ENCODE assay signal across 11 cellular contexts in genomic region chr18:13831864-13832508, GRCh38. TPM values are rescaled to one million over a fixed set of nuclear protein-coding genes. Genes with fewer than 3 reads are reported as not detected.
DNase-seq lines count a peak whose midpoint lies in the region; ATAC-seq, FAIRE-seq and TF ChIP-seq lines count a peak whose summit lies in the region.
"Had no signal": no experiment of that assay in that cellular context is flagged by ENCODE, and none has a peak within 500 bp of the region (broad histone marks: within the 10 kb centered on the region; RNA-seq: fewer than 3 reads in every experiment).

No MANE protein-coding gene starts in this region.

- no peak overlapping the region for H3K4me3 ChIP-seq in HepG2 (replicated peaks in 1 of 3; ENCODE audit: insufficient read depth in 1 of 3, low read depth in 2 of 3, low read length in 3 of 3)
- no peak overlapping the region for H3K4me3 ChIP-seq in coronary artery

- no peaks in the 10 kb centered on the region for H3K36me3 Mint-ChIP-seq in HFFc6 (ENCODE audit: low read depth)

- no peaks in the 10 kb centered on the region for H3K4me1 Mint-ChIP-seq in HFFc6 (ENCODE audit: low read depth)

- in situ Hi-C loops in HepG2 (cut with HindIII; ENCODE audit: extremely low pct_ligation_motif_present, low pct_unique_long_range_greater_than_20kb) = no loop called here
- in situ Hi-C loops in GM13976 (cut with MboI; ENCODE audit: low sequenced_read_pairs, unreplicated experiment) = no loop called here

- WGBS in HepG2 (ENCODE audit: low lambda C conversion rate) = 33% methylated on average over 10 of the region's 11 CpGs

- no peak overlapping the region for H2AFZ ChIP-seq in HepG2 (ENCODE audit: low read length)

- CTCF ChIA-PET in HepG2 (lab: Yijun Ruan, JAX; ENCODE audit: low intra/inter-chr PET ratio, low total read pairs) = interaction anchor here (1.1 to 2.1 kb wide), 2 partner anchors 150 to 254 kb away, joined by 3 to 21 read pairs; no protein-coding TSS in a partner anchor

- TF ChIP-seq CTCF in HFFc6 (IDR thresholded peaks at IDR 0.05) (peak; percentile 35), HepG2 (CRISPR knock-in tag; IDR thresholded peaks at IDR 0.05) (peak; percentile 46), GM13976 (IDR thresholded peaks at IDR 0.05; ENCODE audit: borderline replicate concordance, control extremely low read depth, extremely low read depth, insufficient read depth, missing control alignments) (no peak), coronary artery (IDR thresholded peaks at IDR 0.05) (no peak)

- no peaks in the 10 kb centered on the region for H3K36me3 ChIP-seq in HepG2 (replicated peaks in 1 of 2; ENCODE audit: control insufficient read depth in 1 of 2, insufficient read depth in 2 of 2, low read length in 2 of 2)

- peaks cover 10% of the 10 kb centered on the region for H3K4me1 ChIP-seq in HepG2 (ENCODE audit: insufficient read depth, low read length)

- intact Hi-C loops in HepG2 (cut with micrococcal nuclease; ENCODE audit: unreplicated experiment) = loop anchor here (1.0 kb wide), 1 partner anchor 254 kb away; no protein-coding TSS in a partner anchor

- H3K27ac ChIP-seq in HepG2 (ENCODE audit: extremely low read length, insufficient read depth, low read length) (no peak overlapping the region), coronary artery (no peak overlapping the region)

- no peak overlapping the region for H3K4me2 ChIP-seq in HepG2 (ENCODE audit: low read depth, low read length)

- peaks cover 11% of the 10 kb centered on the region for H3K27me3 Mint-ChIP-seq in HFFc6 (ENCODE audit: insufficient read depth)

- no peaks in the 10 kb centered on the region for H3K9me3 ChIP-seq in HepG2 (ENCODE audit: low read length)

- H3K27ac Mint-ChIP-seq in HFFc6 = no peak overlapping the region

- TF ChIP-seq POLR2A in HepG2 (IDR thresholded peaks at IDR 0.05; ENCODE audit: insufficient read depth in 1 of 2, low read depth in 2 of 2, low read length in 2 of 2) = no peak

- H3K27me3 ChIP-seq in HepG2 (ENCODE audit: control insufficient read depth in 1 of 2, insufficient read depth in 2 of 2, low read length in 2 of 2) = peaks cover 0 to 8% of the 10 kb centered on the region in 2 experiments; a peak in 2 of 5 replicates

- no peak overlapping the region for H3K4me3 Mint-ChIP-seq in HFFc6

- no peaks in the 10 kb centered on the region for H4K20me1 ChIP-seq in HepG2 (ENCODE audit: insufficient read depth, low read length)

- BruUV-seq in HepG2 (replicated peaks; lab: Mats Ljungman, UMichigan) = no TSS peak

- ATAC-seq in HepG2 (peak; percentile 79), GM21529 (IDR thresholded peaks at IDR 0.05; ENCODE audit: unreplicated experiment) (no peak)

- 0 out of 2 replicates have a peak, but pooled peaks have one; percentile 25 for TF ChIP-seq RAD21 in HepG2 (CRISPR knock-in tag; IDR thresholded peaks at IDR 0.05)

- H3K9me3 Mint-ChIP-seq in HFFc6 = peaks cover 6% of the 10 kb centered on the region; the same call in 1 of the 2 replicates

- no peak overlapping the region for H3K9ac ChIP-seq in HepG2 (ENCODE audit: insufficient read depth, low read depth, low read length)

- TF ChIP-seq EP300 in HepG2 (IDR thresholded peaks at IDR 0.05; ENCODE audit: low read depth in 2 of 2, low read length in 2 of 2) = no peak
- TF ChIP-seq EP300 in HepG2 (CRISPR knock-in tag; IDR thresholded peaks at IDR 0.05; ENCODE audit: borderline replicate concordance) = no peak

- POLR2A ChIA-PET in HepG2 (lab: Yijun Ruan, JAX) = no interaction called here

- no peaks in the 10 kb centered on the region for H3K79me2 ChIP-seq in HepG2 (ENCODE audit: insufficient read depth, low read length)

- peak; percentile 16 for DNase-seq in Daoy (ENCODE audit: low read depth)
- no peak for DNase-seq in HFFc6
- peak; percentile 20 for DNase-seq in SHP77 treated with DMSO at 0.1 percent for 48 hours (lab: John Stamatoyannopoulos, UW)
- DNase-seq in HepG2 (ENCODE audit: low spot score) = peak; percentile 36
- no peak for DNase-seq in NCI-H446 treated with DMSO at 0.1 percent for 48 hours (lab: John Stamatoyannopoulos, UW)
- DNase-seq in GM13976 (ENCODE audit: low spot score) = no peak
- DNase-seq in coronary artery (ENCODE audit: low spot score) = no peak
- DNase-seq: IMR-90 had no signal

- FAIRE-seq in HepG2 (lab: Jason Lieb, UNC) = peak; percentile 63
- FAIRE-seq: astrocyte, TTC549 had no signal

TF ChIP-seq in HepG2, 621 proteins besides CTCF, POLR2A, EP300 and RAD21:
- TF ChIP-seq TOPORS (CRISPR knock-in tag; IDR thresholded peaks at IDR 0.05) = no peak
- TF ChIP-seq, protein P1, sequence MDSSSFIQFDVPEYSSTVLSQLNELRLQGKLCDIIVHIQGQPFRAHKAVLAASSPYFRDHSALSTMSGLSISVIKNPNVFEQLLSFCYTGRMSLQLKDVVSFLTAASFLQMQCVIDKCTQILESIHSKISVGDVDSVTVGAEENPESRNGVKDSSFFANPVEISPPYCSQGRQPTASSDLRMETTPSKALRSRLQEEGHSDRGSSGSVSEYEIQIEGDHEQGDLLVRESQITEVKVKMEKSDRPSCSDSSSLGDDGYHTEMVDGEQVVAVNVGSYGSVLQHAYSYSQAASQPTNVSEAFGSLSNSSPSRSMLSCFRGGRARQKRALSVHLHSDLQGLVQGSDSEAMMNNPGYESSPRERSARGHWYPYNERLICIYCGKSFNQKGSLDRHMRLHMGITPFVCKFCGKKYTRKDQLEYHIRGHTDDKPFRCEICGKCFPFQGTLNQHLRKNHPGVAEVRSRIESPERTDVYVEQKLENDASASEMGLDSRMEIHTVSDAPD (CRISPR knock-in tag; IDR thresholded peaks at IDR 0.05) = no peak
- no peak for TF ChIP-seq GRHL1 (CRISPR knock-in tag; conservative IDR thresholded peaks at IDR 0.05)
- TF ChIP-seq MAFK (conservative IDR thresholded peaks at IDR 0.05 in 1 of 2, IDR thresholded peaks at IDR 0.05 in 1 of 2; ENCODE audit: low read length in 2 of 2) = no peak
- peak; percentile 35 for TF ChIP-seq SMC3 (IDR thresholded peaks at IDR 0.05; ENCODE audit: low read length)
- no peak for TF ChIP-seq ZNF383 (CRISPR knock-in tag; IDR thresholded peaks at IDR 0.05; ENCODE audit: borderline replicate concordance)
- no peak for TF ChIP-seq SOX6 (IDR thresholded peaks at IDR 0.05)
- TF ChIP-seq SOX6 (CRISPR knock-in tag; IDR thresholded peaks at IDR 0.05) = no peak
- no peak for TF ChIP-seq RAD51 (IDR thresholded peaks at IDR 0.05; ENCODE audit: borderline replicate concordance)
- no peak for TF ChIP-seq ZNF143 (CRISPR knock-in tag; IDR thresholded peaks at IDR 0.05)
- TF ChIP-seq MAZ (IDR thresholded peaks at IDR 0.05; ENCODE audit: borderline replicate concordance, low read depth, low read length) = no peak
- no peak for TF ChIP-seq MAZ (CRISPR knock-in tag; IDR thresholded peaks at IDR 0.05; ENCODE audit: low read depth)
- no peak for TF ChIP-seq ZIK1 (CRISPR knock-in tag; IDR thresholded peaks at IDR 0.05; ENCODE audit: borderline replicate concordance, low read depth)
- TF ChIP-seq DNMT3B (CRISPR knock-in tag; conservative IDR thresholded peaks at IDR 0.05) = no peak
- peak; percentile 46 for TF ChIP-seq STAG1 (CRISPR knock-in tag; IDR thresholded peaks at IDR 0.05)
- no peak for TF ChIP-seq ZNF563 (CRISPR knock-in tag; IDR thresholded peaks at IDR 0.05)

RNA-seq across cellular contexts. Expression of gene MC5R, which starts 8.0 kb away (rescaled TPM):
- not detected in 2 replicates for total RNA-seq in Daoy (2014; rRNA removed; shearing (Covaris generic))
- not detected for total RNA-seq in HFFc6 (2021; fragmentation: NEBNext Ultra II Directional; extraction: Animal tissue kit (Norgen Biotek cat#: 25700))
- total RNA-seq in HepG2 (2016; rRNA removed; fragmentation: Illumina TruSeq; extraction: Trizol) = not detected in 2 replicates
- total RNA-seq in HepG2 (2016; cell fraction: cytosol; rRNA removed; fragmentation: Illumina TruSeq; extraction: Trizol; ENCODE audit: low read depth) = not detected in 2 replicates
- not detected in 2 replicates for total RNA-seq in HepG2 (2016; cell fraction: insoluble cytoplasmic fraction; rRNA removed; fragmentation: Illumina TruSeq; extraction: Trizol)
- not detected in 2 replicates for total RNA-seq in HepG2 (2016; cell fraction: membrane; rRNA removed; fragmentation: Illumina TruSeq; extraction: Trizol)
- total RNA-seq in HepG2 (2016; cell fraction: nucleus; rRNA removed; fragmentation: Illumina TruSeq; extraction: Trizol) = not detected in 2 replicates
- not detected in 2 replicates for polyA plus RNA-seq in HepG2 (2011; rRNA removed)
- polyA plus RNA-seq in HepG2 (2011; cell fraction: cytosol; rRNA removed) = not detected in 2 replicates
- not detected in 2 replicates for polyA plus RNA-seq in HepG2 (2011; cell fraction: nucleus; rRNA removed)
- polyA plus RNA-seq in HepG2 (2012) = not detected in 2 replicates
- polyA plus RNA-seq in HepG2 (2016; cell fraction: cytosol; fragmentation: Illumina TruSeq; extraction: Trizol; ENCODE audit: low read depth) = not detected in 2 replicates
- not detected in 2 replicates for polyA plus RNA-seq in HepG2 (2016; cell fraction: insoluble cytoplasmic fraction; fragmentation: Illumina TruSeq; extraction: Trizol; ENCODE audit: low read depth)
- not detected in 2 replicates for polyA plus RNA-seq in HepG2 (2016; cell fraction: membrane; fragmentation: Illumina TruSeq; extraction: Trizol; ENCODE audit: low read depth)
- polyA plus RNA-seq in HepG2 (2016; cell fraction: nucleus; fragmentation: Illumina TruSeq; extraction: Trizol; ENCODE audit: insufficient read depth, low read depth) = not detected in 2 replicates
- not detected in 2 replicates for polyA minus RNA-seq in HepG2 (2011; rRNA and poly(A)+ RNA removed; ENCODE audit: low replicate concordance)
- not detected in 2 replicates for polyA minus RNA-seq in HepG2 (2011; cell fraction: cytosol; rRNA and poly(A)+ RNA removed)
- polyA minus RNA-seq in HepG2 (2011; cell fraction: nucleus; rRNA and poly(A)+ RNA removed) = not detected in 2 replicates
- total RNA-seq: IMR-90 had no signal
- polyA plus RNA-seq: IMR-90 had no signal

Comparison
In these comparisons a context has a peak if more than half of its experiments do, and no peak if none do; other contexts are left out.
1. DNase-seq: peak in Daoy (single experiment), SHP77 treated with DMSO at 0.1 percent for 48 hours (single experiment) and HepG2 (single experiment); none in HFFc6 (single experiment), NCI-H446 treated with DMSO at 0.1 percent for 48 hours (single experiment), GM13976 (single experiment) and coronary artery (single experiment).
2. CTCF ChIP-seq: peak in HFFc6 (single experiment) and HepG2 (single experiment); none in GM13976 (single experiment) and coronary artery (single experiment).